In genomic region chr19:41911889-41912731, GRCh38 we compare ENCODE assay signal across 10 cellular contexts. TPM values are rescaled to one million over a fixed set of nuclear protein-coding genes. Genes with fewer than 3 reads are reported as not detected.
DNase-seq lines count a peak whose midpoint lies in the region; ATAC-seq and TF ChIP-seq lines count a peak whose summit lies in the region.
"Had no signal": no experiment of that assay in that cellular context is flagged by ENCODE, and none has a peak within 500 bp of the region (broad histone marks: within the 10 kb centered on the region; RNA-seq: fewer than 3 reads in every experiment).

No MANE protein-coding gene starts in this region.

- H4K20me1 ChIP-seq in SU-DHL-6 (ENCODE audit: low read depth, low read length), result no peaks in the 10 kb centered on the region

- no peaks in the 10 kb centered on the region for H3K9me2 ChIP-seq in SU-DHL-6 (replicated peaks; ENCODE audit: insufficient read depth, low read length)

- peaks cover 48% of the 10 kb centered on the region for H3K79me2 ChIP-seq in SU-DHL-6 (ENCODE audit: insufficient read depth, low read length)

- H3K9ac ChIP-seq in SU-DHL-6 (ENCODE audit: low read length), result peak overlapping the region; percentile 100
- no peak overlapping the region for H3K9ac ChIP-seq in iPS-15b (ENCODE audit: low read depth, low read length)

- H3K4me3 ChIP-seq in SU-DHL-6 (ENCODE audit: insufficient read depth, low read length, poor library complexity, severe bottlenecking) (peak overlapping the region; percentile 75), iPS-15b (ENCODE audit: low read depth, low read length) (peak overlapping the region; percentile 54), WERI-Rb-1 (ENCODE audit: low read depth, low read length) (no peak overlapping the region)

- H3K27ac ChIP-seq in SU-DHL-6 (ENCODE audit: low read depth, low read length) (peak overlapping the region; percentile 99), WERI-Rb-1 (no peak overlapping the region)

- H3F3A ChIP-seq in SU-DHL-6 (ENCODE audit: insufficient read depth), result peaks cover 74% of the 10 kb centered on the region

- H3K36me3 Mint-ChIP-seq in stimulated activated naive CD8-positive, alpha-beta T cell treated with anti-CD3 and anti-CD28 coated beads, Interleukin-15, Interleukin-2, amounts not matched to agents 100 ng/mL and 50 ng/mL, for 24 hours (ENCODE audit: low read depth), result peaks cover 4% of the 10 kb centered on the region

- H3K4me1 Mint-ChIP-seq in stimulated activated naive CD8-positive, alpha-beta T cell treated with anti-CD3 and anti-CD28 coated beads, Interleukin-15, Interleukin-2, amounts not matched to agents 100 ng/mL and 50 ng/mL, for 24 hours (ENCODE audit: low read depth), result peaks cover 21% of the 10 kb centered on the region

- no peak for TF ChIP-seq CTCF in SU-DHL-6 (IDR thresholded peaks at IDR 0.05; ENCODE audit: insufficient read depth, low read length, poor library complexity, severe bottlenecking)
- TF ChIP-seq CTCF in WERI-Rb-1 (IDR thresholded peaks at IDR 0.05; ENCODE audit: low read depth, low read length), result no peak

- H3K4me2 ChIP-seq in SU-DHL-6 (ENCODE audit: low read depth, low read length, poor library complexity, severe bottlenecking), result peak overlapping the region; percentile 95

- H3K4me1 ChIP-seq in iPS-15b (ENCODE audit: control insufficient read depth, insufficient read depth, low read length), result no peaks in the 10 kb centered on the region

- H3K36me3 ChIP-seq in SU-DHL-6 (ENCODE audit: low read length), result no peaks in the 10 kb centered on the region
- H3K36me3 ChIP-seq in iPS-15b (ENCODE audit: control insufficient read depth, insufficient read depth, low read length), result no peaks in the 10 kb centered on the region
- no peaks in the 10 kb centered on the region for H3K36me3 ChIP-seq in WERI-Rb-1

- peak overlapping the region; percentile 29 for H3K27ac Mint-ChIP-seq in stimulated activated naive CD8-positive, alpha-beta T cell treated with anti-CD3 and anti-CD28 coated beads, Interleukin-15, Interleukin-2, amounts not matched to agents 100 ng/mL and 50 ng/mL, for 24 hours

- H3K9me3 Mint-ChIP-seq in stimulated activated naive CD8-positive, alpha-beta T cell treated with anti-CD3 and anti-CD28 coated beads, Interleukin-15, Interleukin-2, amounts not matched to agents 100 ng/mL and 50 ng/mL, for 24 hours, result no peaks in the 10 kb centered on the region

- DNase-seq in stimulated activated naive CD8-positive, alpha-beta T cell treated with anti-CD3 and anti-CD28 coated beads, Interleukin-15, Interleukin-2, amounts not matched to agents 100 U/mL and 50 U/mL, for 24 hours, result no peak
- DNase-seq in UCSD-AML1 (lab: John Stamatoyannopoulos, UW; ENCODE audit: unreplicated experiment) (no peak), WERI-Rb-1 (no peak), ureter (ENCODE audit: low spot score) (no peak)
- DNase-seq: dermis blood vessel endothelial cell, NCI-H446 had no signal

- no peak overlapping the region for H2AFZ ChIP-seq in SU-DHL-6 (ENCODE audit: low read depth, low read length, severe bottlenecking)

- no peak overlapping the region for H3K4me3 Mint-ChIP-seq in stimulated activated naive CD8-positive, alpha-beta T cell treated with anti-CD3 and anti-CD28 coated beads, Interleukin-15, Interleukin-2, amounts not matched to agents 100 ng/mL and 50 ng/mL, for 24 hours

- H3K9me3 ChIP-seq in SU-DHL-6 (ENCODE audit: insufficient read depth, low read length) (no peaks in the 10 kb centered on the region), iPS-15b (ENCODE audit: control insufficient read depth, insufficient read depth, low read length) (no peaks in the 10 kb centered on the region), WERI-Rb-1 (ENCODE audit: severe bottlenecking) (no peaks in the 10 kb centered on the region)

- H3K27me3 ChIP-seq in SU-DHL-6 (ENCODE audit: low read length) (no peaks in the 10 kb centered on the region), iPS-15b (ENCODE audit: control insufficient read depth, insufficient read depth, low read length) (peaks cover 81% of the 10 kb centered on the region), WERI-Rb-1 (ENCODE audit: insufficient read depth, low read depth, severe bottlenecking) (peaks cover 39% of the 10 kb centered on the region)

- peaks cover 16% of the 10 kb centered on the region for H3K27me3 Mint-ChIP-seq in stimulated activated naive CD8-positive, alpha-beta T cell treated with anti-CD3 and anti-CD28 coated beads, Interleukin-15, Interleukin-2, amounts not matched to agents 100 ng/mL and 50 ng/mL, for 24 hours

- no peak for ATAC-seq in stimulated activated naive CD8-positive, alpha-beta T cell treated with anti-CD3 and anti-CD28 coated beads, Interleukin-15, Interleukin-2, amounts not matched to agents 100 U/mL and 50 U/mL, for 24 hours
- ATAC-seq in HG03565 (IDR thresholded peaks at IDR 0.05; ENCODE audit: unreplicated experiment), result no peak

RNA-seq across cellular contexts. Expression of gene ERFL, which starts 16.1 kb away (rescaled TPM):
- 0.36 TPM for total RNA-seq in ureter
- total RNA-seq: dermis blood vessel endothelial cell had no signal

RNA-seq across cellular contexts. Expression of gene ARHGEF1, which starts 29.1 kb away (rescaled TPM):
- total RNA-seq in ureter, result 120 TPM

RNA-seq across cellular contexts. Expression of gene CD79A, which starts 35.0 kb away (rescaled TPM):
- total RNA-seq in ureter, result 3.7 TPM

RNA-seq across cellular contexts. Expression of gene RABAC1, which starts 47.0 kb away (rescaled TPM):
- total RNA-seq in ureter, result 87.1 TPM

RNA-seq across cellular contexts. Expression of gene RPS19, which starts 52.1 kb away (rescaled TPM):
- 1,844 TPM for total RNA-seq in ureter
